Comparison of ENCODE assay signal across 9 cellular contexts in genomic region chr5:163506726-163507125, GRCh38. TPM values are rescaled to one million over a fixed set of nuclear protein-coding genes. Genes with fewer than 3 reads are reported as not detected.
DNase-seq lines count a peak whose midpoint lies in the region; ATAC-seq, FAIRE-seq and TF ChIP-seq lines count a peak whose summit lies in the region.
"Had no signal": no experiment of that assay in that cellular context is flagged by ENCODE, and none has a peak within 500 bp of the region (broad histone marks: within the 10 kb centered on the region; RNA-seq: fewer than 3 reads in every experiment).

No MANE protein-coding gene starts in this region.

- no peaks in the 10 kb centered on the region for H3K27me3 Mint-ChIP-seq in WTC11 (ENCODE audit: low read depth)
- H3K27me3 Mint-ChIP-seq in glutamatergic neuron (ENCODE audit: unreplicated experiment), result no peaks in the 10 kb centered on the region

- H3F3A ChIP-seq in smooth muscle cell (ENCODE audit: low read depth), result peaks cover 29% of the 10 kb centered on the region

- DNase-seq in stimulated activated CD4-positive, alpha-beta T cell treated with anti-CD3 and anti-CD28 coated beads, Interleukin-4, amount 100 ng/mL, for 24 hours, result peak; percentile 43
- no peak for DNase-seq in stimulated activated CD4-positive, alpha-beta T cell treated with anti-CD3 and anti-CD28 coated beads, Interleukin-2, amount 100 ng/mL, for 48 hours
- DNase-seq in WTC11 (ENCODE audit: low spot score), result no peak
- DNase-seq in glutamatergic neuron, result no peak
- no peak for DNase-seq in smooth muscle cell (lab: John Stamatoyannopoulos, UW; ENCODE audit: unreplicated experiment)
- no peak for DNase-seq in stimulated activated CD4-positive, alpha-beta T cell treated with anti-CD3 and anti-CD28 coated beads, Interleukin-4, amount 100 ng/mL, for 1 hour
- DNase-seq in urothelium cell line (ENCODE audit: low spot score), result no peak

- peaks cover 57% of the 10 kb centered on the region for H3K79me2 ChIP-seq in smooth muscle cell (ENCODE audit: low read depth)

- FAIRE-seq in urothelium cell line (lab: Jason Lieb, UNC), result no peak
- FAIRE-seq: islet of Langerhans had no signal

- peak overlapping the region; percentile 93 for H3K9ac ChIP-seq in smooth muscle cell (ENCODE audit: low read depth)

- WGBS in smooth muscle cell (ENCODE audit: low lambda C conversion rate), result 23% methylated on average over 8 of the region's 8 CpGs

- POLR2A ChIA-PET in WTC11 (lab: Charles Lee), result no interaction called here

- H4K20me1 ChIP-seq in smooth muscle cell (ENCODE audit: low read depth), result peaks cover 58% of the 10 kb centered on the region

- peak overlapping the region; percentile 98 for H3K27ac Mint-ChIP-seq in WTC11
- H3K27ac Mint-ChIP-seq in glutamatergic neuron (ENCODE audit: unreplicated experiment), result no peak overlapping the region

- no peaks in the 10 kb centered on the region for H3K27me3 ChIP-seq in smooth muscle cell (ENCODE audit: low read depth)

- peak overlapping the region; percentile 94 for H3K4me2 ChIP-seq in smooth muscle cell

- H3K36me3 Mint-ChIP-seq in WTC11 (peaks cover 5% of the 10 kb centered on the region), glutamatergic neuron (ENCODE audit: unreplicated experiment) (no peaks in the 10 kb centered on the region)

- H3K9me3 Mint-ChIP-seq in WTC11 (no peaks in the 10 kb centered on the region), glutamatergic neuron (ENCODE audit: unreplicated experiment) (peaks cover 13% of the 10 kb centered on the region)

- H3K27ac ChIP-seq in smooth muscle cell (ENCODE audit: low read depth), result peak overlapping the region; percentile 94

- H3K4me1 ChIP-seq in smooth muscle cell (ENCODE audit: low read depth), result peaks cover 55% of the 10 kb centered on the region

- H3K36me3 ChIP-seq in smooth muscle cell (ENCODE audit: low read depth), result no peaks in the 10 kb centered on the region

- H3K4me3 ChIP-seq in smooth muscle cell, result peak overlapping the region; percentile 74

- H3K9me3 ChIP-seq in smooth muscle cell (replicated peaks; ENCODE audit: low read depth), result no peaks in the 10 kb centered on the region

- H3K4me1 Mint-ChIP-seq in WTC11 (peaks cover 57% of the 10 kb centered on the region), glutamatergic neuron (ENCODE audit: low read depth, unreplicated experiment) (peaks cover 7% of the 10 kb centered on the region)

- H3K4me3 Mint-ChIP-seq in WTC11 (peak overlapping the region; percentile 97), glutamatergic neuron (ENCODE audit: unreplicated experiment) (peak overlapping the region; percentile 90)

- ATAC-seq in WTC11 (no peak), GM19023 (IDR thresholded peaks at IDR 0.05; ENCODE audit: unreplicated experiment) (no peak)

- TF ChIP-seq CTCF in WTC11 (IDR thresholded peaks at IDR 0.05) (no peak), glutamatergic neuron (IDR thresholded peaks at IDR 0.05; ENCODE audit: partially characterized antibody, unreplicated experiment) (no peak), smooth muscle cell (IDR thresholded peaks at IDR 0.05; ENCODE audit: borderline replicate concordance, insufficient read depth, poor library complexity, severe bottlenecking) (no peak)

- CTCF ChIA-PET in WTC11 (lab: Charles Lee), result no interaction called here

- no peak overlapping the region for H2AFZ ChIP-seq in smooth muscle cell (ENCODE audit: low read depth)

TF ChIP-seq in WTC11, 78 proteins besides CTCF, POLR2A, EP300 and RAD21:
- TF ChIP-seq E2F1 (CRISPR knock-in tag; IDR thresholded peaks at IDR 0.05) (no peak), HMGA2 (CRISPR knock-in tag; IDR thresholded peaks at IDR 0.05) (no peak), ZBTB21 (CRISPR knock-in tag; IDR thresholded peaks at IDR 0.05; ENCODE audit: borderline replicate concordance) (no peak), IRF2 (CRISPR knock-in tag; IDR thresholded peaks at IDR 0.05; ENCODE audit: borderline replicate concordance, low read depth) (no peak), ESRRA (CRISPR knock-in tag; IDR thresholded peaks at IDR 0.05; ENCODE audit: borderline replicate concordance) (no peak), AR (CRISPR knock-in tag; IDR thresholded peaks at IDR 0.05) (no peak), ZNF423 (CRISPR knock-in tag; IDR thresholded peaks at IDR 0.05) (no peak), HMGXB4 (CRISPR knock-in tag; IDR thresholded peaks at IDR 0.05) (no peak), NR3C1 (CRISPR knock-in tag; conservative IDR thresholded peaks at IDR 0.05; ENCODE audit: low read depth) (no peak)

RNA-seq across cellular contexts. Expression of gene MAT2B, which starts 1.3 kb away (rescaled TPM):
- total RNA-seq in WTC11 (2021) (51.8 to 55.7 TPM (median 53.1 TPM) in 3 replicates), glutamatergic neuron (ENCODE audit: unreplicated experiment) (23.1 TPM), smooth muscle cell (63.2 and 64.8 TPM in 2 replicates)
- polyA plus RNA-seq in smooth muscle cell, result 41.0 and 43.3 TPM in 2 replicates

RNA-seq across cellular contexts. Expression of gene HMMR, which starts 46.3 kb away (rescaled TPM):
- 69.1 to 78.5 TPM (median 73.3 TPM) in 3 replicates for total RNA-seq in WTC11 (2021)
- 7.4 TPM for total RNA-seq in glutamatergic neuron (ENCODE audit: unreplicated experiment)
- total RNA-seq in smooth muscle cell, result 6.4 and 10.4 TPM in 2 replicates
- 5.3 and 6.1 TPM in 2 replicates for polyA plus RNA-seq in smooth muscle cell

RNA-seq across cellular contexts. Expression of gene NUDCD2, which starts 46.8 kb away (rescaled TPM):
- 68.5 to 73.4 TPM (median 69.4 TPM) in 3 replicates for total RNA-seq in WTC11 (2021)
- 19.2 TPM for total RNA-seq in glutamatergic neuron (ENCODE audit: unreplicated experiment)
- 6.4 and 7.7 TPM in 2 replicates for total RNA-seq in smooth muscle cell
- polyA plus RNA-seq in smooth muscle cell, result 31.7 and 33.7 TPM in 2 replicates
